In genomic region chr3:115660646-115661442, GRCh38 we compare ENCODE assay signal across 14 cellular contexts. TPM values are rescaled to one million over a fixed set of nuclear protein-coding genes. Genes with fewer than 3 reads are reported as not detected.
DNase-seq lines count a peak whose midpoint lies in the region; ATAC-seq and TF ChIP-seq lines count a peak whose summit lies in the region.
"Had no signal": no experiment of that assay in that cellular context is flagged by ENCODE, and none has a peak within 500 bp of the region (broad histone marks: within the 10 kb centered on the region; RNA-seq: fewer than 3 reads in every experiment).

No MANE protein-coding gene starts in this region.

- no peaks in the 10 kb centered on the region for H3K27me3 Mint-ChIP-seq in memory B cell

- no peaks in the 10 kb centered on the region for H3K9me3 ChIP-seq in ascending aorta
- no peaks in the 10 kb centered on the region for H3K9me3 ChIP-seq in tibial nerve
- H3K9me3 ChIP-seq: thoracic aorta had no signal

- H3K4me1 Mint-ChIP-seq in memory B cell, result peaks cover 27% of the 10 kb centered on the region

- no peak for TF ChIP-seq POLR2A in tibial nerve (IDR thresholded peaks at IDR 0.05)

- H3K4me1 ChIP-seq in ascending aorta, result peaks cover 3 to 12% of the 10 kb centered on the region in 2 donors
- peaks cover 0 to 43% (median 24%) of the 10 kb centered on the region in 4 donors for H3K4me1 ChIP-seq in tibial nerve

- ATAC-seq in memory B cell (ENCODE audit: low read depth), result no peak
- ATAC-seq in HG02798 (IDR thresholded peaks at IDR 0.05; ENCODE audit: poor library complexity, unreplicated experiment), result no peak
- no peak for ATAC-seq in HG02759 (IDR thresholded peaks at IDR 0.05; ENCODE audit: unreplicated experiment)

- no peak for TF ChIP-seq EP300 in tibial nerve (IDR thresholded peaks at IDR 0.05)

- H3K27me3 ChIP-seq in ascending aorta, result no peaks in the 10 kb centered on the region
- H3K27me3 ChIP-seq in tibial nerve, result no peaks in the 10 kb centered on the region

- 55 to 65% methylated on average over 5 of the region's 5 CpGs for WGBS in tibial nerve, 2 donors

- DNase-seq in NCI-H1417 (lab: John Stamatoyannopoulos, UW) (peak in 2 of 3 experiments; percentile 33 to 48), NCI-H1417 treated with DMSO at 0.1 percent for 48 hours (lab: John Stamatoyannopoulos, UW) (no peak), ascending aorta (ENCODE audit: low spot score in 2 of 2) (no peak), memory B cell (ENCODE audit: low spot score in 2 of 2) (no peak), tibial nerve (ENCODE audit: low spot score in 2 of 2) (no peak), NCI-H524 (lab: John Stamatoyannopoulos, UW) (no peak)
- DNase-seq: activated naive CD4-positive, alpha-beta T cell treated with anti-CD3 and anti-CD28 coated beads, Interleukin-2, amount 10 ng/mL, durations not matched to agents 7 days and 5 days; NCI-H1092; NCI-H526 treated with DMSO at 0.1 percent for 48 hours; SHP77 had no signal

- H3K27ac ChIP-seq in ascending aorta (peak overlapping the region; percentile 95 to 96), tibial nerve (peak overlapping the region in 3 of 4 donors; percentile 45 to 99 (median 98))

- peak overlapping the region; percentile 99 for H3K27ac Mint-ChIP-seq in memory B cell
- H3K27ac Mint-ChIP-seq: activated naive CD4-positive, alpha-beta T cell treated with anti-CD3 and anti-CD28 coated beads, Interleukin-2, amount 10 ng/mL, durations not matched to agents 7 days and 5 days had no signal

- H3K36me3 Mint-ChIP-seq in memory B cell, result no peaks in the 10 kb centered on the region
- H3K36me3 Mint-ChIP-seq: activated naive CD4-positive, alpha-beta T cell treated with anti-CD3 and anti-CD28 coated beads, Interleukin-2, amount 10 ng/mL, durations not matched to agents 7 days and 5 days had no signal

- no peak for TF ChIP-seq CTCF in ascending aorta (IDR thresholded peaks at IDR 0.05)
- TF ChIP-seq CTCF in tibial nerve (IDR thresholded peaks at IDR 0.05), result no peak

- H3K4me3 ChIP-seq in ascending aorta, result no peak overlapping the region
- no peak overlapping the region for H3K4me3 ChIP-seq in tibial nerve
- H3K4me3 ChIP-seq: thoracic aorta had no signal

- no peaks in the 10 kb centered on the region for H3K9me3 Mint-ChIP-seq in memory B cell
- H3K9me3 Mint-ChIP-seq: activated naive CD4-positive, alpha-beta T cell treated with anti-CD3 and anti-CD28 coated beads, Interleukin-2, amount 10 ng/mL, durations not matched to agents 7 days and 5 days had no signal

- H3K4me3 Mint-ChIP-seq in memory B cell, result no peak overlapping the region
- H3K4me3 Mint-ChIP-seq: activated naive CD4-positive, alpha-beta T cell treated with anti-CD3 and anti-CD28 coated beads, Interleukin-2, amount 10 ng/mL, durations not matched to agents 7 days and 5 days had no signal

- no peaks in the 10 kb centered on the region for H3K36me3 ChIP-seq in ascending aorta
- no peaks in the 10 kb centered on the region for H3K36me3 ChIP-seq in tibial nerve
- H3K36me3 ChIP-seq: thoracic aorta had no signal

- intact Hi-C loops in ascending aorta (cut with DNase I), result no loop called here

RNA-seq across cellular contexts. Expression of gene GAP43, which starts 37.5 kb away (rescaled TPM):
- 0.21 TPM for total RNA-seq in ascending aorta
- 10 to 100 TPM in 1 of 4 donors, 1 to 10 TPM in 3; 2.4 to 15.3 (median 6.0) TPM for total RNA-seq in tibial nerve
- total RNA-seq: HT-29 had no signal

Comparison
In these comparisons a context has a peak if more than half of its experiments do, and no peak if none do; other contexts are left out.
1. DNase-seq: peak in NCI-H1417 (2 of 3); none in NCI-H1417 treated with DMSO at 0.1 percent for 48 hours (single experiment), ascending aorta (0 of 2), memory B cell (0 of 2), tibial nerve (0 of 2) and NCI-H524 (0 of 2).